15 cellular contexts compared by ENCODE assay signal in genomic region chr1:161816201-161816600, GRCh38. TPM values are rescaled to one million over a fixed set of nuclear protein-coding genes. Genes with fewer than 3 reads are reported as not detected.
A peak's percentile ranks its signal among the peaks of the same experiment; 100 is the strongest.
DNase-seq lines count a peak whose midpoint lies in the region; ATAC-seq, FAIRE-seq and TF ChIP-seq lines count a peak whose summit lies in the region.
"Had no signal": no experiment of that assay in that cellular context is flagged by ENCODE, and none has a peak within 500 bp of the region (broad histone marks: within the 10 kb centered on the region; RNA-seq: fewer than 3 reads in every experiment).

No MANE protein-coding gene starts in this region.

- ATAC-seq in GM18511 (IDR thresholded peaks at IDR 0.05; ENCODE audit: unreplicated experiment) (no peak), GM19035 (IDR thresholded peaks at IDR 0.05; ENCODE audit: unreplicated experiment) (no peak)
- ATAC-seq in activated CD4-positive, CD25-positive, alpha-beta regulatory T cell treated with anti-CD3 and anti-CD28 coated beads, Interleukin-2, amount 50 U/mL, for 24 hours = no peak
- no peak for ATAC-seq in naive thymus-derived CD4-positive, alpha-beta T cell
- ATAC-seq: activated T-cell treated with anti-CD3 and anti-CD28 coated beads, Interleukin-2, amount 50 U/mL, for 72 hours had no signal

- H3K4me3 ChIP-seq in choroid plexus epithelial cell (ENCODE audit: low read depth, low read length) = no peak overlapping the region
- no peak overlapping the region for H3K4me3 ChIP-seq in naive thymus-derived CD4-positive, alpha-beta T cell (ENCODE audit: low read length)
- H3K4me3 ChIP-seq: SJSA1 had no signal

- H3K4me1 Mint-ChIP-seq in naive thymus-derived CD4-positive, alpha-beta T cell = peaks cover 0 to 21% (median 13%) of the 10 kb centered on the region in 7 donors

- H3K9me3 Mint-ChIP-seq in naive thymus-derived CD4-positive, alpha-beta T cell = peaks cover 0 to 5% (median 0%) of the 10 kb centered on the region in 11 donors
- H3K9me3 Mint-ChIP-seq: activated T-cell treated with anti-CD3 and anti-CD28 coated beads, Interleukin-2, amount 50 U/mL, for 72 hours had no signal

- POLR2A ChIA-PET in naive thymus-derived CD4-positive, alpha-beta T cell (lab: Charles Lee) = interaction anchor here (0.5 to 0.8 kb wide), 2 partner anchors 236 to 1894 kb away, joined by 3 read pairs; no protein-coding TSS in a partner anchor

- no peak overlapping the region for H3K27ac ChIP-seq in naive thymus-derived CD4-positive, alpha-beta T cell (ENCODE audit: low read depth, low read length)
- H3K27ac ChIP-seq: epithelial cell of prostate, SJSA1 had no signal

- intact Hi-C loops in naive thymus-derived CD4-positive, alpha-beta T cell (cut with micrococcal nuclease) = no loop called here

- H3K36me3 ChIP-seq in naive thymus-derived CD4-positive, alpha-beta T cell (ENCODE audit: control insufficient read depth in 2 of 3, insufficient read depth in 3 of 3, low read length in 3 of 3) = peaks cover 0 to 17% (median 0%) of the 10 kb centered on the region in 3 experiments

- no peak for TF ChIP-seq POLR2A in GM12892 (IDR thresholded peaks at IDR 0.05; ENCODE audit: low read depth, low read length)

- H3K27me3 ChIP-seq in naive thymus-derived CD4-positive, alpha-beta T cell (ENCODE audit: control insufficient read depth in 2 of 2, insufficient read depth in 2 of 2, low read length in 2 of 2) = no peaks in the 10 kb centered on the region
- H3K27me3 ChIP-seq: SJSA1 had no signal

- peaks cover 15 to 58% (median 50%) of the 10 kb centered on the region in 5 donors for H3K36me3 Mint-ChIP-seq in naive thymus-derived CD4-positive, alpha-beta T cell

- no peak for TF ChIP-seq CTCF in choroid plexus epithelial cell (conservative IDR thresholded peaks at IDR 0.05; ENCODE audit: low read depth, low read length)

- H3K27ac Mint-ChIP-seq in naive thymus-derived CD4-positive, alpha-beta T cell = no peak overlapping the region
- H3K27ac Mint-ChIP-seq: activated T-cell treated with anti-CD3 and anti-CD28 coated beads, Interleukin-2, amount 50 U/mL, for 72 hours had no signal

- H3K4me3 Mint-ChIP-seq in naive thymus-derived CD4-positive, alpha-beta T cell = no peak overlapping the region
- H3K4me3 Mint-ChIP-seq: activated T-cell treated with anti-CD3 and anti-CD28 coated beads, Interleukin-2, amount 50 U/mL, for 72 hours had no signal

- FAIRE-seq in GM12892 (lab: Jason Lieb, UNC) = peak; percentile 58

- no peaks in the 10 kb centered on the region for H3K9me3 ChIP-seq in naive thymus-derived CD4-positive, alpha-beta T cell (ENCODE audit: control insufficient read depth in 2 of 3, low read length in 3 of 3)
- H3K9me3 ChIP-seq: SJSA1 had no signal

- no peaks in the 10 kb centered on the region for H3K27me3 Mint-ChIP-seq in naive thymus-derived CD4-positive, alpha-beta T cell

- H3K4me1 ChIP-seq in naive thymus-derived CD4-positive, alpha-beta T cell (ENCODE audit: control insufficient read depth in 2 of 2, insufficient read depth in 2 of 2, low read length in 2 of 2) = no peaks in the 10 kb centered on the region
- H3K4me1 ChIP-seq: SJSA1 had no signal

- DNase-seq in GM12892 (ENCODE audit: insufficient read length) (no peak), NCI-H146 treated with DMSO at 0.1 percent for 48 hours (lab: John Stamatoyannopoulos, UW; ENCODE audit: unreplicated experiment) (peak; percentile 63), choroid plexus epithelial cell (ENCODE audit: low read depth) (peak; percentile 90), renal cortical epithelial cell (ENCODE audit: low read depth) (peak; percentile 79)
- no peak for DNase-seq in naive thymus-derived CD4-positive, alpha-beta T cell
- DNase-seq: activated T-cell treated with anti-CD3 and anti-CD28 coated beads, Interleukin-2, amount 50 U/mL, for 72 hours; caudate nucleus; NCI-H1417; NCI-H748 treated with DMSO at 0.1 percent for 48 hours; retina had no signal

- CTCF ChIA-PET in naive thymus-derived CD4-positive, alpha-beta T cell (lab: Charles Lee) = no interaction called here

RNA-seq across cellular contexts. Expression of gene ATF6, which starts 50.1 kb away (rescaled TPM):
- polyA plus RNA-seq in GM12892 (2012; ENCODE audit: missing spikeins) = 12.9 TPM
- total RNA-seq in renal cortical epithelial cell = 35.1 and 42.8 TPM in 2 replicates
- total RNA-seq in naive thymus-derived CD4-positive, alpha-beta T cell = 10 to 100 TPM; 22.4 to 27.5 (median 26.9) TPM
- polyA plus RNA-seq in naive thymus-derived CD4-positive, alpha-beta T cell = 10 to 100 TPM; 17.9 to 20.3 TPM

Comparison
In these comparisons a context has a peak if more than half of its experiments do, and no peak if none do; other contexts are left out.
1. DNase-seq: peak in NCI-H146 treated with DMSO at 0.1 percent for 48 hours (single experiment), choroid plexus epithelial cell (single experiment) and renal cortical epithelial cell (single experiment); none in GM12892 (single experiment) and naive thymus-derived CD4-positive, alpha-beta T cell (0 of 9).